24 cellular contexts compared by ENCODE assay signal in the genomic region with DNA sequence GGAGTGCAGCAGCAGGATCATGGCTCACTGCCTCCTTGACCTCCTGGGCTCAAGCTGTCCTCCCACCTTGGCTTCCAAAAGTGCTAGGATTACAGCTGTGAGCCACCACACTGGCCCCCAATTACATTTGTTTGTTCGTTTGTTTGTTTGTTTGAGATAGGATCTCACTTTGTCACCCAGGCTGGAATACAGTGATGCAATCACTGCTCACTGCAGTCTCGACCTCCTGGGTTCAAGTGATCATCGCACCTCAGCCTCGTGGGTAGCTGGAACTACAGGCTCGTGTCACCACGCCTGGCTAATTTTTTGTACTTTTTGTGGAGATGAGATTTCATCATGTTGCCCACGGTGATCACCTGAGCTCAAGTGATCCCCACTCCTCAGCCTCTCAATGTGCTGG. TPM values are rescaled to one million over a fixed set of nuclear protein-coding genes. Genes with fewer than 3 reads are reported as not detected.
"Had no signal": no experiment of that assay in that cellular context is flagged by ENCODE, and none has a peak within 500 bp of the region (broad histone marks: within the 10 kb centered on the region; RNA-seq: fewer than 3 reads in every experiment).

No MANE protein-coding gene starts in this region.

- H3K27ac ChIP-seq: epithelial cell of prostate, esophagus muscularis mucosa, gastrocnemius medialis, heart right ventricle, neural progenitor cell, ovary, right atrium auricular region, tibial nerve had no signal

- H3K36me3 Mint-ChIP-seq: naive thymus-derived CD8-positive, alpha-beta T cell; neural progenitor cell had no signal

- H3K27me3 ChIP-seq: esophagus muscularis mucosa, gastrocnemius medialis, heart right ventricle, ovary, right atrium auricular region, tibial nerve had no signal

- H3K4me3 ChIP-seq: esophagus muscularis mucosa, gastrocnemius medialis, heart right ventricle, mucosa of descending colon, neural progenitor cell, ovary, right atrium auricular region, smooth muscle cell, tibial nerve had no signal

- H3K9me3 ChIP-seq: esophagus muscularis mucosa, gastrocnemius medialis, heart right ventricle, mucosa of descending colon, ovary, right atrium auricular region, tibial nerve had no signal

- H3K9ac ChIP-seq: neural progenitor cell had no signal

- H3K36me3 ChIP-seq: esophagus muscularis mucosa, gastrocnemius medialis, heart right ventricle, neural progenitor cell, ovary, right atrium auricular region, tibial nerve had no signal

- DNase-seq: effector memory CD4-positive, alpha-beta T cell; gastrocnemius medialis; heart right ventricle; hypothalamus; kidney glomerular epithelial cell; naive thymus-derived CD8-positive, alpha-beta T cell; nucleus accumbens; ovary; stimulated activated CD4-positive, alpha-beta T cell treated with anti-CD3 and anti-CD28 coated beads, Interleukin-4, amount 100 ng/mL, for 1 hour; stimulated activated CD8-positive, alpha-beta memory T cell treated with anti-CD3 and anti-CD28 coated beads, Interleukin-4, amount 100 ng/mL, for 48 hours; stimulated activated naive CD8-positive, alpha-beta T cell treated with anti-CD3 and anti-CD28 coated beads, Interleukin-15, Interleukin-2, amounts not matched to agents 100 U/mL and 50 U/mL, for 24 hours had no signal

- H3K9me3 Mint-ChIP-seq: naive thymus-derived CD8-positive, alpha-beta T cell; neural progenitor cell; stimulated activated effector memory CD8-positive, alpha-beta T cell treated with anti-CD3 and anti-CD28 coated beads, Interleukin-12 subunit alpha, Interleukin-12 subunit beta, amount 100 ng/mL, for 72 hours had no signal

- H3K4me2 ChIP-seq: neural progenitor cell, smooth muscle cell had no signal

- ATAC-seq: gastrocnemius medialis; heart right ventricle; mucosa of descending colon; naive thymus-derived CD8-positive, alpha-beta T cell; stimulated activated effector memory CD8-positive, alpha-beta T cell treated with anti-CD3 and anti-CD28 coated beads, Interleukin-12 subunit alpha, Interleukin-12 subunit beta, amount 100 ng/mL, for 72 hours; stimulated activated naive CD8-positive, alpha-beta T cell treated with anti-CD3 and anti-CD28 coated beads, Interleukin-15, Interleukin-2, amounts not matched to agents 100 U/mL and 50 U/mL, for 24 hours had no signal

- FAIRE-seq: islet of Langerhans had no signal

- H3K27ac Mint-ChIP-seq: naive thymus-derived CD8-positive, alpha-beta T cell; neural progenitor cell; stimulated activated effector memory CD8-positive, alpha-beta T cell treated with anti-CD3 and anti-CD28 coated beads, Interleukin-12 subunit alpha, Interleukin-12 subunit beta, amount 100 ng/mL, for 72 hours had no signal

- H2AFZ ChIP-seq: neural progenitor cell had no signal

- H3K4me3 Mint-ChIP-seq: neural progenitor cell; stimulated activated effector memory CD8-positive, alpha-beta T cell treated with anti-CD3 and anti-CD28 coated beads, Interleukin-12 subunit alpha, Interleukin-12 subunit beta, amount 100 ng/mL, for 72 hours had no signal

RNA-seq across cellular contexts. Expression of a gene that starts 16.3 kb away (rescaled TPM):
- total RNA-seq: fibroblast of villous mesenchyme, liver, lung microvascular endothelial cell, right atrium auricular region, smooth muscle cell, temporal lobe had no signal
- polyA plus RNA-seq: liver had no signal
